In the genomic region with DNA sequence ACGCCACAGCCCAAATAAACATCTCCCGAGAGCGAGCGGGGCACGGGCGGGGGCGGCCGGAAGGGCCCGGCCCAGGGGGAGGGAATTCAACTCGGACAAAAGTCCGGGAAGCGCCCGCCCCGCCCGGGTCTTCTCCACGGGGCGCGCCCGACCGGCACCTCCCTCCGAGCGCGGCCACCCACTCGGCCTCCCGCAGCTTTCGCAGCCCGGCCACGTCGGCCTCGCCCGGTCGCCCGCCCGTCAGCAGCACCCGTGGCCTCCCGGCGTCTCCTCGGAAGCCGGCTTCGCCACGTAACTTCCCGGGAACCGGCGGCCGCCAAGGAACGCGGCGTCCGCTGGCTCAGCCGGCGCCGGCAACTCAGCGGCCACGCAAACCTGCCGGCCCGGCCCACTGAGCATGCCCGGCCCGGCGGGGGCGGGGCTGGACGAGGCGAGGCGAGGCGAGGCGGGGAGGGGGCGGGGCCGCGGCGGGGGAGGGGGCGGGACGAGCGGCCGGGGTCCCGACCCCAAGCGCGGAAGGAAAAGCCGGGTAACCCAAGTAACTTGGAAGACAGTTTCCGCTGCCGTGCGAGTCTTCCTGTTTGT, we compare ENCODE assay signal across 8 cellular contexts. TPM values are rescaled to one million over a fixed set of nuclear protein-coding genes. Genes with fewer than 3 reads are reported as not detected.
DNase-seq lines count a peak whose midpoint lies in the region; ATAC-seq and TF ChIP-seq lines count a peak whose summit lies in the region.

Gene TJP1 (minus strand): TSS at position 369 of the 585 bp plus-strand sequence. CDS start 440 bp downstream, outside the sequence.

- CTCF ChIA-PET in RWPE1 (lab: Yijun Ruan, JAX) = interaction anchor here (0.7 to 0.8 kb wide), 2 partner anchors 19 to 73 kb away, joined by 3 to 5 read pairs; no protein-coding TSS in a partner anchor

- peak within 1 kb of the TSS; percentile 64 to 88 (median 85) for H3K9ac ChIP-seq in subcutaneous abdominal adipose tissue (ENCODE audit: low read length in 5 of 5)

- POLR2A ChIA-PET in RWPE1 (lab: Yijun Ruan, JAX; ENCODE audit: low non-redundant PET) = no interaction called here

- intact Hi-C loops in lower leg skin (cut with DNase I; ENCODE audit: low total_unique reads) = no loop called here

- no peaks in the 10 kb centered on the region for H3K36me3 ChIP-seq in subcutaneous abdominal adipose tissue (ENCODE audit: control insufficient read depth in 5 of 5, insufficient read depth in 5 of 5, low read length in 5 of 5)

- TF ChIP-seq CTCF in RWPE1 (conservative IDR thresholded peaks at IDR 0.05; ENCODE audit: low read depth) (no peak), lower leg skin (IDR thresholded peaks at IDR 0.05) (no peak)

- peak within 1 kb of the TSS; percentile 53 for H3K4me3 ChIP-seq in lower leg skin (ENCODE audit: low read depth, poor library complexity, severe bottlenecking)
- peak within 1 kb of the TSS; percentile 85 to 90 (median 88) for H3K4me3 ChIP-seq in subcutaneous abdominal adipose tissue (ENCODE audit: low read depth in 1 of 5, low read length in 5 of 5)

- ATAC-seq in HG02678 (IDR thresholded peaks at IDR 0.05; ENCODE audit: unreplicated experiment) = peak; percentile 21
- ATAC-seq in HG02970 (IDR thresholded peaks at IDR 0.05; ENCODE audit: low FRiP score, unreplicated experiment) = no peak

- peak in 13 of 14 donors; percentile 51 to 88 (median 76) for DNase-seq in C1 segment of cervical spinal cord (lab: John Stamatoyannopoulos, UW)
- DNase-seq in RWPE1 (ENCODE audit: low spot score) = peak; percentile 74
- DNase-seq in lower leg skin (ENCODE audit: low spot score in 2 of 2) = peak; percentile 40 to 92
- DNase-seq in activated CD4-positive, alpha-beta T cell treated with anti-CD3 and anti-CD28 coated beads for 48 hours = no peak

- in situ Hi-C loops in endometrial microvascular endothelial cells (cut with HindIII; ENCODE audit: inconsistent ontology term, low pct_unique_long_range_greater_than_20kb, low sequenced_read_pairs) = no loop called here

- peaks cover 0 to 3% (median 0%) of the 10 kb centered on the region in 5 donors for H3K9me3 ChIP-seq in subcutaneous abdominal adipose tissue (ENCODE audit: control insufficient read depth in 5 of 5, low read length in 5 of 5)

- WGBS in lower leg skin, 2 donors = 0 to 1% methylated on average over 15 to 32 of the region's 80 CpGs

- TF ChIP-seq POLR2A in lower leg skin (IDR thresholded peaks at IDR 0.05) = no peak

- peaks cover 0 to 3% (median 0%) of the 10 kb centered on the region in 5 donors for H3K27me3 ChIP-seq in subcutaneous abdominal adipose tissue (ENCODE audit: control insufficient read depth in 5 of 5, insufficient read depth in 4 of 5, low read length in 5 of 5)

- H3K4me1 ChIP-seq in subcutaneous abdominal adipose tissue (ENCODE audit: control insufficient read depth in 5 of 5, insufficient read depth in 5 of 5, low read length in 5 of 5) = peaks cover 0 to 27% (median 17%) of the 10 kb centered on the region in 5 donors

- H3K27ac ChIP-seq in RWPE1 (peak within 1 kb of the TSS; percentile 94), subcutaneous abdominal adipose tissue (ENCODE audit: low read depth, low read length) (peak within 1 kb of the TSS; percentile 92)

RNA-seq across cellular contexts. Expression of gene TJP1, which starts in this region (rescaled TPM):
- total RNA-seq in endometrial microvascular endothelial cells (ENCODE audit: inconsistent ontology term) (56.6 TPM), lower leg skin (10 to 100 TPM; 59.1 to 99.9 (median 83.8) TPM)
